Comparison of ENCODE assay signal across 16 cellular contexts in the genomic region with DNA sequence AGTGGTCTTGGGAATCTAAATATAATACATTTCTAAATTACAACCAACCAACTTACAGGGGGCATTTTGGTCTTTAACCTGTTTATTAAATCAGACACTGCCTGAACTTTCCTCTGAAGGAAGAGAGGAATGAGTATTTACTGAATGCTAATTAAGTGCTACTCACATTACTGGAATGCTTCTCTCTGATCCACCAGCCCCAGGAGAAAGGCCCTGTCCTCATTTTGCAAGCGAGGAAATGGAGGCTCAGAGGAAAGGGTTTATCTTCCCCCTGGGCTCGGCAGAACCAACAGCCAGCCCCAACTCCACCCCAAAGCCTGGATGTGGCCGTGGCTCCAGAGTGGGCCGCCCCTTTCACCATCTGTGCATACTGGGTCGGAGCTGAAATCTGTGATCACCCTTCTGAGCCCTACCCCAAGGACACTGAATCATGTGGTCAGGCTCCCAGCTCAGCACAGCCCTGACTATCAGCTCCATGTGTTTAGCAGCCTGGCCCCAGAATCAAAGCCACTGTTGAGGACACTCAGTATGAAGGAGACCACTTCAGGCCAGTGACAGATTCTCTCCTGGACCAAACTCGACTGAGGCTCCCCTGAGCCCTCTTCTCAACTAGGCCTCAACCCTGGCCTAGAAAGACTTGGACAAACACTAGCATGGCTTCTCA. TPM values are rescaled to one million over a fixed set of nuclear protein-coding genes. Genes with fewer than 3 reads are reported as not detected.
A peak's percentile ranks its signal among the peaks of the same experiment; 100 is the strongest.
DNase-seq lines count a peak whose midpoint lies in the region; ATAC-seq and TF ChIP-seq lines count a peak whose summit lies in the region.
"Had no signal": no experiment of that assay in that cellular context is flagged by ENCODE, and none has a peak within 500 bp of the region (broad histone marks: within the 10 kb centered on the region; RNA-seq: fewer than 3 reads in every experiment).

No MANE protein-coding gene starts in this region.

- peaks cover 17% of the 10 kb centered on the region for H3K9me3 Mint-ChIP-seq in activated CD4-positive, alpha-beta memory T cell treated with anti-CD3 and anti-CD28 coated beads, Interleukin-2, amount 10 ng/mL, durations not matched to agents 7 days and 5 days
- peaks cover 18% of the 10 kb centered on the region for H3K9me3 Mint-ChIP-seq in activated CD4-positive, alpha-beta memory T cell treated with anti-CD3 and anti-CD28 coated beads for 36 hours
- peaks cover 6% of the 10 kb centered on the region for H3K9me3 Mint-ChIP-seq in stimulated activated effector memory CD8-positive, alpha-beta T cell treated with anti-CD3 and anti-CD28 coated beads, Interleukin-12 subunit alpha, Interleukin-12 subunit beta, amount 100 ng/mL, for 72 hours

- H3K36me3 Mint-ChIP-seq in activated CD4-positive, alpha-beta memory T cell treated with anti-CD3 and anti-CD28 coated beads, Interleukin-2, amount 10 ng/mL, durations not matched to agents 7 days and 5 days (ENCODE audit: low read depth), result peaks cover 16% of the 10 kb centered on the region
- peaks cover 7% of the 10 kb centered on the region for H3K36me3 Mint-ChIP-seq in activated CD4-positive, alpha-beta memory T cell treated with anti-CD3 and anti-CD28 coated beads for 36 hours
- H3K36me3 Mint-ChIP-seq in stimulated activated effector memory CD8-positive, alpha-beta T cell treated with anti-CD3 and anti-CD28 coated beads, Interleukin-12 subunit alpha, Interleukin-12 subunit beta, amount 100 ng/mL, for 72 hours, result no peaks in the 10 kb centered on the region

- CTCF ChIA-PET in activated CD4-positive, alpha-beta memory T cell treated with anti-CD3 and anti-CD28 coated beads, Interleukin-2, amount 10 ng/mL, durations not matched to agents 7 days and 5 days (lab: Charles Lee), result interaction anchor here (0.5 to 2.0 kb wide), 6 partner anchors 8 to 570 kb away, joined by 3 to 17 read pairs (median 4); partner anchors contain the start of genes CASP3 and PRIMPOL
- CTCF ChIA-PET in activated CD4-positive, alpha-beta memory T cell treated with anti-CD3 and anti-CD28 coated beads for 36 hours (lab: Charles Lee), result interaction anchor here (0.7 to 3.1 kb wide), 4 partner anchors 8 to 185 kb away, joined by 3 to 21 read pairs (median 7); no protein-coding TSS in a partner anchor

- intact Hi-C loops in activated CD4-positive, alpha-beta memory T cell treated with anti-CD3 and anti-CD28 coated beads for 36 hours (cut with micrococcal nuclease), result no loop called here
- intact Hi-C loops in heart left ventricle (cut with DNase I), result no loop called here

- no peaks in the 10 kb centered on the region for H3K27me3 Mint-ChIP-seq in activated CD4-positive, alpha-beta memory T cell treated with anti-CD3 and anti-CD28 coated beads, Interleukin-2, amount 10 ng/mL, durations not matched to agents 7 days and 5 days
- no peaks in the 10 kb centered on the region for H3K27me3 Mint-ChIP-seq in activated CD4-positive, alpha-beta memory T cell treated with anti-CD3 and anti-CD28 coated beads for 36 hours

- POLR2A ChIA-PET in activated CD4-positive, alpha-beta memory T cell treated with anti-CD3 and anti-CD28 coated beads, Interleukin-2, amount 10 ng/mL, durations not matched to agents 7 days and 5 days (lab: Charles Lee), result interaction anchor here (1.6 to 2.6 kb wide), 3 partner anchors 8 to 460 kb away, joined by 4 to 8 read pairs (median 4); partner anchors contain the start of genes CENPU and IRF2
- POLR2A ChIA-PET in activated CD4-positive, alpha-beta memory T cell treated with anti-CD3 and anti-CD28 coated beads for 36 hours (lab: Charles Lee), result interaction anchor here (1.0 to 1.8 kb wide), 3 partner anchors 8 to 240 kb away, joined by 5 to 13 read pairs (median 6); no protein-coding TSS in a partner anchor

- WGBS in heart left ventricle, 4 donors, result 67 to 80% (median 76%) methylated on average over 6 of the region's 6 CpGs

- peak overlapping the region; percentile 32 for H3K9ac ChIP-seq in SK-N-MC (ENCODE audit: insufficient read length)

- H3K4me3 Mint-ChIP-seq in activated CD4-positive, alpha-beta memory T cell treated with anti-CD3 and anti-CD28 coated beads, Interleukin-2, amount 10 ng/mL, durations not matched to agents 7 days and 5 days, result no peak overlapping the region
- H3K4me3 Mint-ChIP-seq in activated CD4-positive, alpha-beta memory T cell treated with anti-CD3 and anti-CD28 coated beads for 36 hours, result no peak overlapping the region
- peak overlapping the region; percentile 32 for H3K4me3 Mint-ChIP-seq in stimulated activated effector memory CD8-positive, alpha-beta T cell treated with anti-CD3 and anti-CD28 coated beads, Interleukin-12 subunit alpha, Interleukin-12 subunit beta, amount 100 ng/mL, for 72 hours
- H3K4me3 Mint-ChIP-seq: nephron had no signal

- TF ChIP-seq POLR2A in heart left ventricle (IDR thresholded peaks at IDR 0.05), result no peak

- H3K4me1 Mint-ChIP-seq in activated CD4-positive, alpha-beta memory T cell treated with anti-CD3 and anti-CD28 coated beads, Interleukin-2, amount 10 ng/mL, durations not matched to agents 7 days and 5 days, result peaks cover 42% of the 10 kb centered on the region
- peaks cover 57% of the 10 kb centered on the region for H3K4me1 Mint-ChIP-seq in activated CD4-positive, alpha-beta memory T cell treated with anti-CD3 and anti-CD28 coated beads for 36 hours (ENCODE audit: low read depth)
- H3K4me1 Mint-ChIP-seq in stimulated activated effector memory CD8-positive, alpha-beta T cell treated with anti-CD3 and anti-CD28 coated beads, Interleukin-12 subunit alpha, Interleukin-12 subunit beta, amount 100 ng/mL, for 72 hours, result peaks cover 63% of the 10 kb centered on the region

- no peaks in the 10 kb centered on the region for H3K36me3 ChIP-seq in SK-N-MC (ENCODE audit: insufficient read depth, low read length)
- H3K36me3 ChIP-seq in heart left ventricle, result no peaks in the 10 kb centered on the region
- H3K36me3 ChIP-seq: colonic mucosa, SJSA1 had no signal

- peaks cover 0 to 9% (median 0%) of the 10 kb centered on the region in 12 donors for H3K4me1 ChIP-seq in heart left ventricle
- H3K4me1 ChIP-seq: colonic mucosa, SJSA1 had no signal

- H3K9me3 ChIP-seq in SK-N-MC (ENCODE audit: low read depth, low read length), result no peaks in the 10 kb centered on the region
- H3K9me3 ChIP-seq in heart left ventricle, result peaks cover 0 to 11% (median 0%) of the 10 kb centered on the region in 12 donors
- H3K9me3 ChIP-seq: colonic mucosa had no signal

- H3K4me3 ChIP-seq in SK-N-MC (no peak overlapping the region), heart left ventricle (no peak overlapping the region)
- H3K4me3 ChIP-seq: colonic mucosa, SJSA1 had no signal

- ATAC-seq in heart left ventricle (peak in 3 of 4 donors; percentile 16 to 65 (median 48)), HG03432 (IDR thresholded peaks at IDR 0.05; ENCODE audit: unreplicated experiment) (no peak)
- ATAC-seq in stimulated activated effector memory CD8-positive, alpha-beta T cell treated with anti-CD3 and anti-CD28 coated beads, Interleukin-12 subunit alpha, Interleukin-12 subunit beta, amount 100 ng/mL, for 72 hours, result no peak

- no peak for TF ChIP-seq CTCF in heart left ventricle (IDR thresholded peaks at IDR 0.05)

- DNase-seq in activated CD4-positive, alpha-beta memory T cell treated with anti-CD3 and anti-CD28 coated beads, Interleukin-2, amount 10 ng/mL, durations not matched to agents 7 days and 5 days, result no peak
- no peak for DNase-seq in activated CD4-positive, alpha-beta memory T cell treated with anti-CD3 and anti-CD28 coated beads for 36 hours
- DNase-seq in SK-N-MC (ENCODE audit: low read depth, low spot score) (no peak), heart left ventricle (no peak), NCI-H2196 (lab: John Stamatoyannopoulos, UW; ENCODE audit: unreplicated experiment) (no peak)
- no peak for DNase-seq in stimulated activated effector memory CD8-positive, alpha-beta T cell treated with anti-CD3 and anti-CD28 coated beads, Interleukin-12 subunit alpha, Interleukin-12 subunit beta, amount 100 ng/mL, for 72 hours (ENCODE audit: low spot score in 2 of 2)
- no peak for DNase-seq in stimulated activated CD4-positive, alpha-beta T cell treated with anti-CD3 and anti-CD28 coated beads, Interleukin-4, amount 100 ng/mL, for 4 hours
- DNase-seq: amniotic stem cell; colonic mucosa; hypothalamus; MV-4-11; NCI-H2227 treated with DMSO at 0.1 percent for 48 hours; NK-92 treated with Interleukin-12 subunit alpha and Interleukin-12 subunit beta, amount 100 ng/mL, for 24 hours had no signal

- peak overlapping the region; percentile 44 for H3K27ac Mint-ChIP-seq in activated CD4-positive, alpha-beta memory T cell treated with anti-CD3 and anti-CD28 coated beads, Interleukin-2, amount 10 ng/mL, durations not matched to agents 7 days and 5 days
- H3K27ac Mint-ChIP-seq in activated CD4-positive, alpha-beta memory T cell treated with anti-CD3 and anti-CD28 coated beads for 36 hours, result no peak overlapping the region
- peak overlapping the region; percentile 79 for H3K27ac Mint-ChIP-seq in stimulated activated effector memory CD8-positive, alpha-beta T cell treated with anti-CD3 and anti-CD28 coated beads, Interleukin-12 subunit alpha, Interleukin-12 subunit beta, amount 100 ng/mL, for 72 hours
- H3K27ac Mint-ChIP-seq: nephron had no signal

- H3K27me3 ChIP-seq in heart left ventricle, result no peaks in the 10 kb centered on the region
- H3K27me3 ChIP-seq: colonic mucosa, SJSA1 had no signal

- H3K27ac ChIP-seq in SK-N-MC (no peak overlapping the region), heart left ventricle (no peak overlapping the region)
- H3K27ac ChIP-seq: colonic mucosa, SJSA1 had no signal

RNA-seq across cellular contexts. Expression of gene ENPP6, which starts 56.7 kb away (rescaled TPM):
- 1 to 10 TPM; 3.0 to 3.6 TPM for total RNA-seq in activated CD4-positive, alpha-beta memory T cell treated with anti-CD3 and anti-CD28 coated beads, Interleukin-2, amount 10 ng/mL, durations not matched to agents 7 days and 5 days
- total RNA-seq in activated CD4-positive, alpha-beta memory T cell treated with anti-CD3 and anti-CD28 coated beads for 36 hours, result under 1 TPM; 0.12 to 0.29 TPM
- total RNA-seq in heart left ventricle, result under 1 TPM in 7 of 9 donors, not detected in 2; 0.05 to 0.35 (median 0.23) TPM
- polyA plus RNA-seq in heart left ventricle, result under 1 TPM; 0.03 to 0.04 TPM
- total RNA-seq: SJSA1 had no signal

Comparison
In these comparisons a context has a peak if more than half of its experiments do, and no peak if none do; other contexts are left out.
1. ATAC-seq: peak in heart left ventricle (3 of 4); none in stimulated activated effector memory CD8-positive, alpha-beta T cell treated with anti-CD3 and anti-CD28 coated beads, Interleukin-12 subunit alpha, Interleukin-12 subunit beta, amount 100 ng/mL, for 72 hours (single experiment) and HG03432 (single experiment).